In the genomic region with DNA sequence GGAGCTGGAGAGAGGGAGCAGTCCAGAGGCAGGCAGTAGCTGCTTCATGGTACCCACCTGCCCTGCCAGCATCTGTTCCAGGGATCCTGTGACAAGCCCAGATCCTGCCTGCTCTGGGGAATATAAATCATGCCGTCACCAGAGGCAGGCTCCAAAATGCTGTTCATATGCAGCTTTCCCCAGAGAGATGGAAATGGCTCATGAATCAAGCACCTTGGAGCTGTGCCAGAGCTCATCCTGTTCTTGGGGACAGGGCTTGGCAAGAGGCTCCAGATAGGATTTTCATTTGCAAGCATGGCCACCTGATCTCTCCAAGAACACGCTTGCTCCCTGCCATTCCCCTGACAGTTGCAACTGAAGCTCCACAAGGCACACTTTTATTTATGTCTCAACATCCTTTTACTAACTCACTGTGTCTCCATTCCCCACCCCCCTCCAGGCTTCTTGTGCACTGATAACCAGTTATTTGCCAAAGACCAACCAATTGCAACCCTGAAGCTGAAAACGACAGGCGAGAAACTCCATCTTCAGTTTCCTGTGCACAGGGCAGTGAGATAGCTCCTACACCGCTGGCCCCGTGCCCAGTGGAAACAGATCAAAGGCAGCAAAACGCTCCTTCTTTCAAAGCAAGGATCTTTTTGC, we compare ENCODE assay signal across 10 cellular contexts.
DNase-seq lines count a peak whose midpoint lies in the region; ATAC-seq and TF ChIP-seq lines count a peak whose summit lies in the region.
"Had no signal": no experiment of that assay in that cellular context is flagged by ENCODE, and none has a peak within 500 bp of the region (broad histone marks: within the 10 kb centered on the region; RNA-seq: fewer than 3 reads in every experiment).

No MANE protein-coding gene starts in this region.

- peaks cover 47% of the 10 kb centered on the region for H3K4me1 Mint-ChIP-seq in type B pancreatic cell (ENCODE audit: unreplicated experiment)

- TF ChIP-seq CTCF in astrocyte of the spinal cord (IDR thresholded peaks at IDR 0.05; ENCODE audit: low read depth, low read length) (no peak), type B pancreatic cell (conservative IDR thresholded peaks at IDR 0.05) (no peak)

- in situ Hi-C loops in astrocyte of the spinal cord (cut with HindIII; ENCODE audit: low sequenced_read_pairs) = no loop called here

- H3K4me3 Mint-ChIP-seq in type B pancreatic cell = peak overlapping the region; percentile 61
- H3K4me3 Mint-ChIP-seq: neural crest cell; T-helper 1 cell treated with Interleukin-12 subunit alpha and Interleukin-12 subunit beta and Interleukin-4 antibody, amounts not matched to agents 30 μg/mL and 1 μg/mL, for 36 hours had no signal

- H3K4me3 ChIP-seq in astrocyte of the spinal cord (ENCODE audit: low read depth, low read length) = no peak overlapping the region

- no peaks in the 10 kb centered on the region for H3K9me3 Mint-ChIP-seq in type B pancreatic cell

- peaks cover 4% of the 10 kb centered on the region for H3K36me3 Mint-ChIP-seq in type B pancreatic cell

- peak overlapping the region; percentile 39 for H3K27ac Mint-ChIP-seq in type B pancreatic cell
- H3K27ac Mint-ChIP-seq: T-helper 1 cell treated with Interleukin-12 subunit alpha and Interleukin-12 subunit beta and Interleukin-4 antibody, amounts not matched to agents 30 μg/mL and 1 μg/mL, for 36 hours had no signal

- ATAC-seq in GM19035 (IDR thresholded peaks at IDR 0.05; ENCODE audit: unreplicated experiment) = no peak

- H3K27me3 Mint-ChIP-seq in type B pancreatic cell = no peaks in the 10 kb centered on the region

- peak; percentile 93 for DNase-seq in COLO668 (lab: John Stamatoyannopoulos, UW; ENCODE audit: unreplicated experiment)
- peak; percentile 78 for DNase-seq in NCI-H187 treated with DMSO at 0.1 percent for 48 hours (lab: John Stamatoyannopoulos, UW)
- peak; percentile 54 for DNase-seq in astrocyte of the spinal cord (ENCODE audit: low read depth, low spot score)
- DNase-seq in left kidney (ENCODE audit: low read depth, low spot score) = peak; percentile 85
- no peak for DNase-seq in type B pancreatic cell (ENCODE audit: extremely low spot score, unreplicated experiment)
- DNase-seq in LoVo (ENCODE audit: low spot score) = no peak
- DNase-seq in 8988T = no peak

Comparison
In these comparisons a context has a peak if more than half of its experiments do, and no peak if none do; other contexts are left out.
1. DNase-seq: peak in COLO668 (single experiment), NCI-H187 treated with DMSO at 0.1 percent for 48 hours (single experiment), astrocyte of the spinal cord (single experiment) and left kidney (single experiment); none in type B pancreatic cell (single experiment), LoVo (single experiment) and 8988T (single experiment).